ENCODE assay signal across 11 cellular contexts in genomic region chr11:31598454-31598853, GRCh38.
"Had no signal": no experiment of that assay in that cellular context is flagged by ENCODE, and none has a peak within 500 bp of the region (broad histone marks: within the 10 kb centered on the region; RNA-seq: fewer than 3 reads in every experiment).

No MANE protein-coding gene starts in this region.

- H3K27ac Mint-ChIP-seq: GM23338, H9, HFFc6 had no signal

- H3K27ac ChIP-seq: GM23248 had no signal

- H2AFZ ChIP-seq: GM23248, GM23338 had no signal

- H3K9me3 Mint-ChIP-seq: HFFc6 had no signal

- H3K4me3 ChIP-seq: GM23248, GM23338, HAP-1 had no signal

- H3K4me3 Mint-ChIP-seq: GM23338, H9, HFFc6 had no signal

- H3K36me3 ChIP-seq: HAP-1 had no signal

- H3K4me2 ChIP-seq: GM23338 had no signal

- ATAC-seq: GM23338, HCT116 had no signal

- H3K9ac ChIP-seq: GM23248 had no signal

- H3K9me3 ChIP-seq: HAP-1 had no signal

- FAIRE-seq: H1, H54 had no signal

- DNase-seq: GM23248, GOT3, H7, H9, HCEC 1CT, HFFc6 had no signal
